Comparison of ENCODE assay signal across 8 cellular contexts in the genomic region with DNA sequence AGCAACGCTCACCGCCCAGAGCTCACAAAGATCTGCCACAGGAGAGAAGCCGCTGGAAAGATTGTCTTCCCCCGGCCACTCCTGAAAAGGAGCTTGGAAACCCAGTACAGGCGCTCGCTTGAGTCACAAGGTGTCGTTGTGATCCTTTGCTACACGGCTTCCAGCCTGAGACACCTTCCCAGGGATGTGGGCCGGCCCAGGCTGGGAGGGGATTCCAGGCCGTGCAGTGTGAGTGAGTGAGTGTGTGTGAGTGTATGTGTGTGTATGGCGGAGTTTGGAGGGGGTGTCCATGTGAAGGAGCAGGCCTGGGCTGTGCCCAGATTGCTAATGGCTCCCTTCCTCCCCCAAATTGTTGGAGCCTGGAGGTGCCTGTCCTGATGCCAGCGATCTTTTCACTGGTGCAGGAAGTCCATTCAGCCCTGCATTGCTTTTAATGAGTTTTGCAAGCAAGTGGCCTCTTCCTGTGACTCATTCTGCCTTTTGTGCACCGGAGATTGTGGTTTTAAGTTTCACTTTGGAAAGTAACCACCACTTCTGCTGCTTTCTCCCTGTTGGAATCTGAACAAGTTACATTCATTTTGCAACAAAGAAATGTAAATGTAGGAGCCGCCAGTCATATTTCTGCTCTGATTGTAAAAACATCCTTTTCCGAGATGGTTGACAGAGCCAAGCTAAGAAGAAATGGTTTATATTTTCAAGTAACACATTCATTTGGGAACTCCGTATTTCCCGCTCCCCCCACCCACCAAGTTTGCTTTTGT.
DNase-seq lines count a peak whose midpoint lies in the region; ATAC-seq and TF ChIP-seq lines count a peak whose summit lies in the region.

No MANE protein-coding gene starts in this region.

- intact Hi-C loops in activated CD4-positive, alpha-beta T cell treated with anti-CD3 and anti-CD28 coated beads, Interleukin-2, amount 10 ng/mL, durations not matched to agents 24 days and 14 days (cut with micrococcal nuclease), result loop anchor here (1.0 to 10.0 kb wide), 10 partner anchors 83 to 1177 kb away; partner anchors contain the start of genes LPIN1 and TRIB2

- H3K27ac Mint-ChIP-seq in activated CD4-positive, alpha-beta T cell treated with anti-CD3 and anti-CD28 coated beads, Interleukin-2, amount 10 ng/mL, durations not matched to agents 24 days and 14 days, result peak overlapping the region; percentile 85

- peaks cover 37% of the 10 kb centered on the region for H3K4me1 Mint-ChIP-seq in activated CD4-positive, alpha-beta T cell treated with anti-CD3 and anti-CD28 coated beads, Interleukin-2, amount 10 ng/mL, durations not matched to agents 24 days and 14 days

- H3K4me3 ChIP-seq in AG10803 (ENCODE audit: low read length), result peak overlapping the region; percentile 30

- peak; percentile 47 for TF ChIP-seq CTCF in AG10803 (conservative IDR thresholded peaks at IDR 0.05; ENCODE audit: low read length)

- peaks cover 37% of the 10 kb centered on the region for H3K27me3 Mint-ChIP-seq in activated CD4-positive, alpha-beta T cell treated with anti-CD3 and anti-CD28 coated beads, Interleukin-2, amount 10 ng/mL, durations not matched to agents 24 days and 14 days

- peaks cover 13% of the 10 kb centered on the region for H3K9me3 Mint-ChIP-seq in activated CD4-positive, alpha-beta T cell treated with anti-CD3 and anti-CD28 coated beads, Interleukin-2, amount 10 ng/mL, durations not matched to agents 24 days and 14 days

- peak; percentile 72 for ATAC-seq in GM18861 (IDR thresholded peaks at IDR 0.05; ENCODE audit: unreplicated experiment)
- ATAC-seq in HG03095 (IDR thresholded peaks at IDR 0.05; ENCODE audit: unreplicated experiment), result peak; percentile 78

- H3K4me3 Mint-ChIP-seq in activated CD4-positive, alpha-beta T cell treated with anti-CD3 and anti-CD28 coated beads, Interleukin-2, amount 10 ng/mL, durations not matched to agents 24 days and 14 days, result peak overlapping the region; percentile 73

- peaks cover 28% of the 10 kb centered on the region for H3K36me3 Mint-ChIP-seq in activated CD4-positive, alpha-beta T cell treated with anti-CD3 and anti-CD28 coated beads, Interleukin-2, amount 10 ng/mL, durations not matched to agents 24 days and 14 days (ENCODE audit: low read depth)

- DNase-seq in AG10803 (ENCODE audit: low read depth) (peak; percentile 98), NCI-H2227 (lab: John Stamatoyannopoulos, UW; ENCODE audit: unreplicated experiment) (peak; percentile 86), ecto neural progenitor cell (ENCODE audit: low spot score) (peak; percentile 87), lung microvascular endothelial cell (ENCODE audit: low read depth in 2 of 2) (peak; percentile 91 to 97)
- peak; percentile 89 for DNase-seq in activated CD4-positive, alpha-beta T cell treated with anti-CD3 and anti-CD28 coated beads, Interleukin-2, amount 10 ng/mL, durations not matched to agents 24 days and 14 days
- DNase-seq in stimulated activated CD4-positive, alpha-beta T cell treated with anti-CD3 and anti-CD28 coated beads, TNF-alpha, amount 100 ng/mL, for 24 hours (ENCODE audit: low read depth in 3 of 3), result peak; percentile 27 to 34 (median 31)

Comparison
In these comparisons a context has a peak if more than half of its experiments do, and no peak if none do; other contexts are left out.
1. Peak in every context shown above with its lines: DNase-seq, ATAC-seq and H3K4me3 ChIP-seq.
2. DNase-seq: peak in every context shown above with its lines; median percentile 98 in AG10803; 94 in lung microvascular endothelial cell; 89 in activated CD4-positive, alpha-beta T cell treated with anti-CD3 and anti-CD28 coated beads, Interleukin-2, amount 10 ng/mL, durations not matched to agents 24 days and 14 days; 87 in ecto neural progenitor cell; 86 in NCI-H2227; 31 in stimulated activated CD4-positive, alpha-beta T cell treated with anti-CD3 and anti-CD28 coated beads, TNF-alpha, amount 100 ng/mL, for 24 hours.